Comparison of ENCODE assay signal across 15 cellular contexts in the genomic region with DNA sequence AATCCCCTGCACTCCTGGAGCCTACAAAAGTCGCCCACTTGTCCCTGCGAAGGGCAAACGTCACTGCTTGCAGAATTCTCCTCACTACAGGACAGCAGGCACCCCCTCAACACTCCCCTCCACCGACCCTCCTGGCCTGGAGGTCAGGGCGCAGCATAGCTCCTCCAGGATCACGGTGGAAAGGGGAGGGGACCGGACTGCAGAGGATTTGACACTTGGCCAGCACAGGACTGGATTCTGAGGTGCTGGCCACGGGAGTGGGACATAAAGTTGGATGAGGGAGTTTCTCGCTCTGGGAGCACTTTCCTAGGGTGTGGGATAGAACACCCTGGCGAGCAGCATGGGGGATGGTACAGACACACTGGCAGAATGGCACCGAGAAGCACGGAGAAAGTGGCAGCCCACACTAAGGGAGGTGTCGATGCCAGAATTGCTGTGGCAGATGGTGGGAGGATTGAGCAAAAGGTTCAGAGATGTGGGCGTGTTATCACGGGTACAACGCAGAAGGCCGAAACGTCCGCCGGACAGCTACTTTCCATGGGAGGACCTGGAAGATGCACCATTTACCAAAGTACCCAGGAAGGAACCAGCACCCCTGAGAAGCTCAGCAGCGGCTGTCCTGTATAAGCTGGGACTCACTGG. TPM values are rescaled to one million over a fixed set of nuclear protein-coding genes. Genes with fewer than 3 reads are reported as not detected.
"Had no signal": no experiment of that assay in that cellular context is flagged by ENCODE, and none has a peak within 500 bp of the region (broad histone marks: within the 10 kb centered on the region; RNA-seq: fewer than 3 reads in every experiment).

No MANE protein-coding gene starts in this region.

- H3K27me3 Mint-ChIP-seq: stimulated activated naive CD8-positive, alpha-beta T cell treated with anti-CD3 and anti-CD28 coated beads, Interleukin-15, Interleukin-2, amounts not matched to agents 100 ng/mL and 50 ng/mL, for 24 hours had no signal

- H3K27ac ChIP-seq: cardiac muscle cell, gastrocnemius medialis, upper lobe of left lung had no signal

- H3K27ac Mint-ChIP-seq: activated CD8-positive, alpha-beta T cell treated with anti-CD3 and anti-CD28 coated beads, Interleukin-2, amount 10 ng/mL, durations not matched to agents 7 days and 5 days; activated naive CD4-positive, alpha-beta T cell treated with anti-CD3 and anti-CD28 coated beads for 36 hours; stimulated activated naive CD8-positive, alpha-beta T cell treated with anti-CD3 and anti-CD28 coated beads, Interleukin-15, Interleukin-2, amounts not matched to agents 100 ng/mL and 50 ng/mL, for 24 hours had no signal

- H3K9ac ChIP-seq: SK-N-SH had no signal

- DNase-seq: activated CD4-positive, alpha-beta T cell treated with anti-CD3 and anti-CD28 coated beads for 48 hours; activated CD8-positive, alpha-beta T cell treated with anti-CD3 and anti-CD28 coated beads, Interleukin-2, amount 10 ng/mL, durations not matched to agents 7 days and 5 days; activated naive CD4-positive, alpha-beta T cell treated with anti-CD3 and anti-CD28 coated beads for 36 hours; erythroblast; hippocampal formation; SHP77; SK-N-SH; T1000 had no signal

- H3K9me3 ChIP-seq: gastrocnemius medialis, SK-N-SH, upper lobe of left lung had no signal

- H3K36me3 ChIP-seq: cardiac muscle cell, gastrocnemius medialis, upper lobe of left lung had no signal

- H3K4me1 ChIP-seq: gastrocnemius medialis, upper lobe of left lung had no signal

- H3K4me3 ChIP-seq: cardiac muscle cell, gastrocnemius medialis, smooth muscle cell, upper lobe of left lung had no signal

- H3K27me3 ChIP-seq: cardiac muscle cell, upper lobe of left lung had no signal

- ATAC-seq: activated CD8-positive, alpha-beta T cell treated with anti-CD3 and anti-CD28 coated beads, Interleukin-2, amount 10 ng/mL, durations not matched to agents 7 days and 5 days; gastrocnemius medialis; right cardiac atrium had no signal

- H3K9me3 Mint-ChIP-seq: activated naive CD4-positive, alpha-beta T cell treated with anti-CD3 and anti-CD28 coated beads for 36 hours; stimulated activated naive CD8-positive, alpha-beta T cell treated with anti-CD3 and anti-CD28 coated beads, Interleukin-15, Interleukin-2, amounts not matched to agents 100 ng/mL and 50 ng/mL, for 24 hours had no signal

- H3K4me2 ChIP-seq: SK-N-SH, smooth muscle cell had no signal

- H3K4me3 Mint-ChIP-seq: activated CD8-positive, alpha-beta T cell treated with anti-CD3 and anti-CD28 coated beads, Interleukin-2, amount 10 ng/mL, durations not matched to agents 7 days and 5 days; activated naive CD4-positive, alpha-beta T cell treated with anti-CD3 and anti-CD28 coated beads for 36 hours; stimulated activated naive CD8-positive, alpha-beta T cell treated with anti-CD3 and anti-CD28 coated beads, Interleukin-15, Interleukin-2, amounts not matched to agents 100 ng/mL and 50 ng/mL, for 24 hours had no signal

RNA-seq across cellular contexts. Expression of a gene that starts 51.4 kb away (rescaled TPM):
- total RNA-seq: activated CD8-positive, alpha-beta T cell treated with anti-CD3 and anti-CD28 coated beads, Interleukin-2, amount 10 ng/mL, durations not matched to agents 7 days and 5 days; activated naive CD4-positive, alpha-beta T cell treated with anti-CD3 and anti-CD28 coated beads for 36 hours; myocyte had no signal
